ENCODE assay signal across 17 cellular contexts in the genomic region with DNA sequence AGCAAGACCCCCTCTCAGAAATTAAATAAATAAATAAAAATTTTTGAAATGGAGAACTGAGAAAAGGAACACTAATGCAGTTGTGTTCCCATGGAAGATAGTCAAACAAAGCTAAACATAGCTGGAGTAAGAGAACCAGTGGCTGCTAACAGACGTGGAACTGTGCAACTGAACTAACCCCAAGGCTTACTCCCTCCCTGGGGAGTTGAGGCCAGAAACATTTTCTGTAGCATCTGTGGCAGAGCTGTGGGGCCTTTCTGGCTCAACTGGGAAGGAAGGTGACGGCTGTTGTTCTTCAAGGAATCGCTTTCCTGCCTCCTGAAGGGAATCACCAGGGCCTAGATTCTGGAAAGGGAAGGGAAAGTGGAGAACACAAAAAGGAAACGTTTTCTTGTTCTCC. TPM values are rescaled to one million over a fixed set of nuclear protein-coding genes. Genes with fewer than 3 reads are reported as not detected.
DNase-seq lines count a peak whose midpoint lies in the region; ATAC-seq and TF ChIP-seq lines count a peak whose summit lies in the region.
"Had no signal": no experiment of that assay in that cellular context is flagged by ENCODE, and none has a peak within 500 bp of the region (broad histone marks: within the 10 kb centered on the region; RNA-seq: fewer than 3 reads in every experiment).

No MANE protein-coding gene starts in this region.

- no peak overlapping the region for H3K4me2 ChIP-seq in osteoblast (ENCODE audit: insufficient read depth, low read length)
- H3K4me2 ChIP-seq: neural progenitor cell, SK-N-SH had no signal

- no peaks in the 10 kb centered on the region for H3K27me3 Mint-ChIP-seq in activated naive CD4-positive, alpha-beta T cell treated with anti-CD3 and anti-CD28 coated beads, Interleukin-2, amount 10 ng/mL, durations not matched to agents 7 days and 5 days
- H3K27me3 Mint-ChIP-seq: CD4-positive, CD25-positive, alpha-beta regulatory T cell had no signal

- ATAC-seq in GM18511 (IDR thresholded peaks at IDR 0.05; ENCODE audit: unreplicated experiment) (peak; percentile 51), GM21423 (IDR thresholded peaks at IDR 0.05; ENCODE audit: unreplicated experiment) (peak; percentile 41), HG03378 (IDR thresholded peaks at IDR 0.05; ENCODE audit: unreplicated experiment) (peak; percentile 42), heart right ventricle (peak in 6 of 8 donors; percentile 53 to 86 (median 72)), HG03521 (IDR thresholded peaks at IDR 0.05; ENCODE audit: unreplicated experiment) (no peak)
- ATAC-seq: stimulated activated effector memory CD8-positive, alpha-beta T cell treated with anti-CD3 and anti-CD28 coated beads, Interleukin-12 subunit alpha, Interleukin-12 subunit beta, amount 100 ng/mL, for 72 hours had no signal

- intact Hi-C loops in heart right ventricle (cut with DNase I), result no loop called here

- H3K4me3 Mint-ChIP-seq in activated naive CD4-positive, alpha-beta T cell treated with anti-CD3 and anti-CD28 coated beads, Interleukin-2, amount 10 ng/mL, durations not matched to agents 7 days and 5 days, result no peak overlapping the region
- H3K4me3 Mint-ChIP-seq: CD4-positive, CD25-positive, alpha-beta regulatory T cell; neural progenitor cell; stimulated activated effector memory CD8-positive, alpha-beta T cell treated with anti-CD3 and anti-CD28 coated beads, Interleukin-12 subunit alpha, Interleukin-12 subunit beta, amount 100 ng/mL, for 72 hours had no signal

- H3K4me1 Mint-ChIP-seq in activated naive CD4-positive, alpha-beta T cell treated with anti-CD3 and anti-CD28 coated beads, Interleukin-2, amount 10 ng/mL, durations not matched to agents 7 days and 5 days, result peaks cover 14% of the 10 kb centered on the region
- H3K4me1 Mint-ChIP-seq: neural progenitor cell; stimulated activated effector memory CD8-positive, alpha-beta T cell treated with anti-CD3 and anti-CD28 coated beads, Interleukin-12 subunit alpha, Interleukin-12 subunit beta, amount 100 ng/mL, for 72 hours had no signal

- H3K79me2 ChIP-seq in osteoblast (ENCODE audit: insufficient read depth, low read length), result no peaks in the 10 kb centered on the region

- H3K4me1 ChIP-seq in heart right ventricle (peaks cover 0 to 40% (median 12%) of the 10 kb centered on the region in 9 donors), osteoblast (ENCODE audit: insufficient read depth, low read length) (no peaks in the 10 kb centered on the region)
- H3K4me1 ChIP-seq: neural progenitor cell, uterus had no signal

- no peak overlapping the region for H3K4me3 ChIP-seq in heart right ventricle
- no peak overlapping the region for H3K4me3 ChIP-seq in osteoblast (ENCODE audit: insufficient read depth, low read length)
- H3K4me3 ChIP-seq: lung, neural progenitor cell, uterus had no signal

- DNase-seq in heart right ventricle (peak in 1 of 2 donors; percentile 50), osteoblast (ENCODE audit: insufficient read length, low spot score, missing footprints) (no peak)
- no peak for DNase-seq in activated naive CD4-positive, alpha-beta T cell treated with anti-CD3 and anti-CD28 coated beads, Interleukin-2, amount 10 ng/mL, durations not matched to agents 7 days and 5 days
- DNase-seq: activated gamma-delta T cell; CD4-positive, CD25-positive, alpha-beta regulatory T cell; effector CD8-positive, alpha-beta T cell; EL; SK-N-SH; stimulated activated CD4-positive, alpha-beta T cell treated with anti-CD3 and anti-CD28 coated beads, Interleukin-4, amount 100 ng/mL, for 4 hours; uterus had no signal

- H3K9me3 ChIP-seq in heart right ventricle (no peaks in the 10 kb centered on the region), osteoblast (ENCODE audit: low read depth, low read length) (no peaks in the 10 kb centered on the region)
- H3K9me3 ChIP-seq: SK-N-SH, uterus had no signal

- H3K27ac Mint-ChIP-seq in activated naive CD4-positive, alpha-beta T cell treated with anti-CD3 and anti-CD28 coated beads, Interleukin-2, amount 10 ng/mL, durations not matched to agents 7 days and 5 days, result no peak overlapping the region
- H3K27ac Mint-ChIP-seq: CD4-positive, CD25-positive, alpha-beta regulatory T cell; neural progenitor cell; stimulated activated effector memory CD8-positive, alpha-beta T cell treated with anti-CD3 and anti-CD28 coated beads, Interleukin-12 subunit alpha, Interleukin-12 subunit beta, amount 100 ng/mL, for 72 hours had no signal

- no peaks in the 10 kb centered on the region for H3K36me3 ChIP-seq in heart right ventricle
- no peaks in the 10 kb centered on the region for H3K36me3 ChIP-seq in osteoblast (ENCODE audit: insufficient read depth, low read length)
- H3K36me3 ChIP-seq: neural progenitor cell, uterus had no signal

- CTCF ChIA-PET in activated naive CD4-positive, alpha-beta T cell treated with anti-CD3 and anti-CD28 coated beads, Interleukin-2, amount 10 ng/mL, durations not matched to agents 7 days and 5 days (lab: Charles Lee), result no interaction called here

- no peaks in the 10 kb centered on the region for H3K9me3 Mint-ChIP-seq in activated naive CD4-positive, alpha-beta T cell treated with anti-CD3 and anti-CD28 coated beads, Interleukin-2, amount 10 ng/mL, durations not matched to agents 7 days and 5 days
- H3K9me3 Mint-ChIP-seq: neural progenitor cell; stimulated activated effector memory CD8-positive, alpha-beta T cell treated with anti-CD3 and anti-CD28 coated beads, Interleukin-12 subunit alpha, Interleukin-12 subunit beta, amount 100 ng/mL, for 72 hours had no signal

- TF ChIP-seq CTCF in heart right ventricle (IDR thresholded peaks at IDR 0.05) (no peak), osteoblast (IDR thresholded peaks at IDR 0.05; ENCODE audit: extremely low read depth, low read depth, low read length) (no peak)

- H3K27me3 ChIP-seq in heart right ventricle (no peaks in the 10 kb centered on the region), osteoblast (ENCODE audit: insufficient read depth, low read length) (no peaks in the 10 kb centered on the region)
- H3K27me3 ChIP-seq: neural progenitor cell, uterus had no signal

- peak overlapping the region in 6 of 10 donors; percentile 23 to 61 (median 40) for H3K27ac ChIP-seq in heart right ventricle
- no peak overlapping the region for H3K27ac ChIP-seq in osteoblast (ENCODE audit: low read depth, low read length)
- H3K27ac ChIP-seq: neural progenitor cell, uterus had no signal

- no peaks in the 10 kb centered on the region for H3K36me3 Mint-ChIP-seq in activated naive CD4-positive, alpha-beta T cell treated with anti-CD3 and anti-CD28 coated beads, Interleukin-2, amount 10 ng/mL, durations not matched to agents 7 days and 5 days
- H3K36me3 Mint-ChIP-seq: neural progenitor cell; stimulated activated effector memory CD8-positive, alpha-beta T cell treated with anti-CD3 and anti-CD28 coated beads, Interleukin-12 subunit alpha, Interleukin-12 subunit beta, amount 100 ng/mL, for 72 hours had no signal

- 59 to 69% methylated on average over 4 of the region's 4 CpGs for WGBS in heart right ventricle, 2 donors

- H4K20me1 ChIP-seq in osteoblast (ENCODE audit: insufficient read depth, low read length), result no peaks in the 10 kb centered on the region

- H2AFZ ChIP-seq in osteoblast (ENCODE audit: low read length), result no peak overlapping the region
- H2AFZ ChIP-seq: neural progenitor cell had no signal

RNA-seq across cellular contexts. Expression of a gene that starts 53.9 kb away (rescaled TPM):
- total RNA-seq in heart right ventricle (10 to 100 TPM; 11.8 to 33.5 (median 18.1) TPM), osteoblast (19.2 and 21.7 TPM in 2 replicates)
- polyA plus RNA-seq in heart right ventricle, result 10 to 100 TPM; 10.4 to 10.8 TPM
